In the genomic region with DNA sequence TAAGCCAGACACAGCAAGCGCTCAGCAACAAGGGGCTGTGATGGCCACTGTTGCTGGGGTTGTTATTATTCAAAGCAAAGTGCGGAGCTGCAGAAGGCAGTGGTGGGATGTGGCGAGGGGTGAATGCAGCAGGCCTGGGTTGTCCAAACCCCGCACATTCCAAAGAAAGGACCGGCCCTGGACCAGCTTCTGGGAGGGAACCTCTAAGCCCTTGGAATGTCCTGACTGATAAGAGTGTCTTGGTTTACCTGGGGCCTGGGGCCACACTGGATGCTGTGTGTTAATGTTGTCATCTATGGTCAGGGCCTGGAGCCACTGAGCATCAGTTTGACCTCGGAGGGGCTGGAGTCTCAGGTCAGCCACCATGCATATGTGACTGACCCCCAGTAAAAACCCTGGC, we compare ENCODE assay signal across 30 cellular contexts. TPM values are rescaled to one million over a fixed set of nuclear protein-coding genes. Genes with fewer than 3 reads are reported as not detected.
DNase-seq lines count a peak whose midpoint lies in the region; ATAC-seq, FAIRE-seq and TF ChIP-seq lines count a peak whose summit lies in the region.
"Had no signal": no experiment of that assay in that cellular context is flagged by ENCODE, and none has a peak within 500 bp of the region (broad histone marks: within the 10 kb centered on the region; RNA-seq: fewer than 3 reads in every experiment).

No MANE protein-coding gene starts in this region.

- no peak overlapping the region for H2BK5ac ChIP-seq in mesendoderm (ENCODE audit: low read length)

- H3K4me3 ChIP-seq in HepG2 (replicated peaks in 1 of 3; ENCODE audit: insufficient read depth in 1 of 3, low read depth in 2 of 3, low read length in 3 of 3) (no peak overlapping the region), right lobe of liver (no peak overlapping the region), mesendoderm (ENCODE audit: low read length) (no peak overlapping the region)
- H3K4me3 ChIP-seq: GM12878, GM23248, HAP-1, SK-N-MC had no signal

- H4K20me1 ChIP-seq in HepG2 (ENCODE audit: insufficient read depth, low read length), result no peaks in the 10 kb centered on the region

- H3K4me1 ChIP-seq in HepG2 (ENCODE audit: insufficient read depth, low read length), result peaks cover 39% of the 10 kb centered on the region
- H3K4me1 ChIP-seq in right lobe of liver, result no peaks in the 10 kb centered on the region
- no peaks in the 10 kb centered on the region for H3K4me1 ChIP-seq in mesendoderm (ENCODE audit: control insufficient read depth, low read depth, low read length)
- H3K4me1 ChIP-seq: BE2C, HAP-1 had no signal

- no peak overlapping the region for H4K5ac ChIP-seq in mesendoderm (ENCODE audit: low read length)

- in situ Hi-C loops in HepG2 (cut with HindIII; ENCODE audit: extremely low pct_ligation_motif_present, low pct_unique_long_range_greater_than_20kb), result no loop called here

- POLR2A ChIA-PET in HepG2 (lab: Yijun Ruan, JAX), result interaction anchor here (0.9 to 3.6 kb wide), 4 partner anchors 8 to 35 kb away, joined by 3 to 107 read pairs (median 14); partner anchors contain the start of genes KDELR1, SYNGR4 and TMEM143

- ATAC-seq in HepG2, result no peak
- no peak for ATAC-seq in right lobe of liver
- no peak for ATAC-seq in HG02571 (IDR thresholded peaks at IDR 0.05; ENCODE audit: unreplicated experiment)
- ATAC-seq: GM12878, PC-3 had no signal

- TF ChIP-seq POLR2A in HepG2 (IDR thresholded peaks at IDR 0.05; ENCODE audit: insufficient read depth in 1 of 2, low read depth in 2 of 2, low read length in 2 of 2) (no peak), right lobe of liver (IDR thresholded peaks at IDR 0.05) (no peak)

- no peak for TF ChIP-seq EP300 in HepG2 (IDR thresholded peaks at IDR 0.05; ENCODE audit: low read depth in 2 of 2, low read length in 2 of 2)
- no peak for TF ChIP-seq EP300 in HepG2 (CRISPR knock-in tag; IDR thresholded peaks at IDR 0.05; ENCODE audit: borderline replicate concordance)

- no peak overlapping the region for H3K56ac ChIP-seq in mesendoderm (ENCODE audit: low read length)

- H3K9ac ChIP-seq in HepG2 (ENCODE audit: insufficient read depth, low read depth, low read length) (peak overlapping the region; percentile 63), mesendoderm (ENCODE audit: low read length) (no peak overlapping the region)
- H3K9ac ChIP-seq: GM23248 had no signal

- no peak overlapping the region for H3K4ac ChIP-seq in mesendoderm (ENCODE audit: low read depth, low read length)

- TF ChIP-seq CTCF in HepG2 (CRISPR knock-in tag; IDR thresholded peaks at IDR 0.05) (no peak), right lobe of liver (IDR thresholded peaks at IDR 0.05) (no peak), type B pancreatic cell (conservative IDR thresholded peaks at IDR 0.05) (no peak)

- no peaks in the 10 kb centered on the region for H3K9me3 Mint-ChIP-seq in type B pancreatic cell
- H3K9me3 Mint-ChIP-seq: CD4-positive, alpha-beta T cell; IgD-negative memory B cell had no signal

- no peaks in the 10 kb centered on the region for H3K36me3 Mint-ChIP-seq in type B pancreatic cell

- H2BK15ac ChIP-seq in mesendoderm (replicated peaks; ENCODE audit: low read depth), result no peak overlapping the region

- H2AFZ ChIP-seq in HepG2 (ENCODE audit: low read length), result no peak overlapping the region
- H2AFZ ChIP-seq: GM23248 had no signal

- 91% methylated on average over 5 of the region's 6 CpGs for WGBS in HepG2 (ENCODE audit: low lambda C conversion rate)
- 92% methylated on average over 2 of the region's 6 CpGs for WGBS in right lobe of liver (ENCODE audit: insufficient coverage, low coverage, low lambda C conversion rate, missing lambda C conversion rate)
- no CpG with 5 or more reads among the region's 6 CpGs for WGBS in mesendoderm (ENCODE audit: extremely low coverage, insufficient coverage, low lambda C conversion rate)

- no peak overlapping the region for H2BK120ac ChIP-seq in mesendoderm (ENCODE audit: low read depth, low read length)

- H3K79me2 ChIP-seq in HepG2 (ENCODE audit: insufficient read depth, low read length), result no peaks in the 10 kb centered on the region
- no peaks in the 10 kb centered on the region for H3K79me2 ChIP-seq in mesendoderm (ENCODE audit: control insufficient read depth, insufficient read depth, low read length)

- H3K27ac ChIP-seq in HepG2 (ENCODE audit: extremely low read length, insufficient read depth, low read length), result peak overlapping the region; percentile 92
- H3K27ac ChIP-seq in right lobe of liver, result no peak overlapping the region
- H3K27ac ChIP-seq in mesendoderm (ENCODE audit: low read depth, low read length), result no peak overlapping the region
- H3K27ac ChIP-seq: GM23248, RWPE1, SK-N-MC had no signal

- H3K27ac Mint-ChIP-seq in type B pancreatic cell, result peak overlapping the region; percentile 46
- H3K27ac Mint-ChIP-seq: CD4-positive, alpha-beta T cell; IgD-negative memory B cell had no signal

- H3K4me2 ChIP-seq in HepG2 (ENCODE audit: low read depth, low read length) (peak overlapping the region; percentile 13; the same call in 1 of the 2 replicates), mesendoderm (ENCODE audit: low read length) (no peak overlapping the region)

- no peak overlapping the region for H3K23ac ChIP-seq in mesendoderm (ENCODE audit: low read length)

- BruUV-seq in HepG2 (replicated peaks; lab: Mats Ljungman, UMichigan), result no TSS peak

- H3K79me1 ChIP-seq in mesendoderm (ENCODE audit: low read length), result no peaks in the 10 kb centered on the region

- no peak for FAIRE-seq in HepG2 (lab: Jason Lieb, UNC)
- FAIRE-seq: GM12878 had no signal

- no peak for TF ChIP-seq RAD21 in HepG2 (CRISPR knock-in tag; IDR thresholded peaks at IDR 0.05)

- H3K4me1 Mint-ChIP-seq in type B pancreatic cell (ENCODE audit: unreplicated experiment), result peaks cover 9% of the 10 kb centered on the region

- H3K27me3 ChIP-seq in HepG2 (ENCODE audit: control insufficient read depth in 1 of 2, insufficient read depth in 2 of 2, low read length in 2 of 2) (no peaks in the 10 kb centered on the region), right lobe of liver (no peaks in the 10 kb centered on the region), mesendoderm (ENCODE audit: insufficient read depth, low read length, poor library complexity) (no peaks in the 10 kb centered on the region)
- H3K27me3 ChIP-seq: BE2C had no signal

- H3K36me3 ChIP-seq in HepG2 (replicated peaks in 1 of 2; ENCODE audit: control insufficient read depth in 1 of 2, insufficient read depth in 2 of 2, low read length in 2 of 2), result no peaks in the 10 kb centered on the region; a peak in 1 of 5 replicates
- H3K36me3 ChIP-seq in right lobe of liver, result no peaks in the 10 kb centered on the region
- no peaks in the 10 kb centered on the region for H3K36me3 ChIP-seq in mesendoderm (ENCODE audit: control insufficient read depth, insufficient read depth, low read length)
- H3K36me3 ChIP-seq: BE2C, HAP-1 had no signal

- no peak overlapping the region for H4K8ac ChIP-seq in mesendoderm (ENCODE audit: low read depth, low read length)

- H3K18ac ChIP-seq in mesendoderm (ENCODE audit: low read length), result no peak overlapping the region

- CTCF ChIA-PET in HepG2 (lab: Yijun Ruan, JAX; ENCODE audit: low intra/inter-chr PET ratio, low total read pairs), result no interaction called here

- no peaks in the 10 kb centered on the region for H3K27me3 Mint-ChIP-seq in type B pancreatic cell
- H3K27me3 Mint-ChIP-seq: CD4-positive, alpha-beta T cell; IgD-negative memory B cell had no signal

- H2AK5ac ChIP-seq in mesendoderm (ENCODE audit: low read length), result no peak overlapping the region

- H3K9me3 ChIP-seq in HepG2 (ENCODE audit: low read length) (no peaks in the 10 kb centered on the region), right lobe of liver (no peaks in the 10 kb centered on the region)
- H3K9me3 ChIP-seq: BE2C, HAP-1 had no signal

- DNase-seq in HepG2 (ENCODE audit: low spot score) (no peak), right lobe of liver (no peak), amniotic epithelial cell (ENCODE audit: low read depth) (peak; percentile 33), mesendoderm (peak; percentile 51), type B pancreatic cell (ENCODE audit: extremely low spot score, unreplicated experiment) (no peak), NK-92 (lab: John Stamatoyannopoulos, UW; ENCODE audit: unreplicated experiment) (no peak)
- no peak for DNase-seq in activated CD4-positive, alpha-beta T cell treated with anti-CD3 and anti-CD28 coated beads, Interleukin-2, amount 50 U/mL, for 48 hours
- DNase-seq: 8988T; BE2C; CD4-positive, alpha-beta T cell; COR-L47; DMS 273 treated with DMSO at 0.1 percent for 48 hours; DMS79 treated with DMSO at 0.1 percent for 48 hours; GM23248; Karpas-422; MV-4-11; NCI-H1694; NCI-H2081 treated with DMSO at 0.1 percent for 48 hours; NCI-H2171 treated with DMSO at 0.1 percent for 48 hours; NCI-H446; NCI-H526; PC-3; SHP77 treated with DMSO at 0.1 percent for 48 hours had no signal

- H3K4me3 Mint-ChIP-seq in type B pancreatic cell, result no peak overlapping the region
- H3K4me3 Mint-ChIP-seq: CD4-positive, alpha-beta T cell had no signal

- intact Hi-C loops in HepG2 (cut with micrococcal nuclease; ENCODE audit: unreplicated experiment) (loop anchor here (10.0 kb wide), 1 partner anchor 89 kb away; the partner anchor contains the start of gene GRWD1), right lobe of liver (cut with DNase I) (no loop called here)

RNA-seq across cellular contexts. Expression of gene TMEM143, which starts 8.2 kb away (rescaled TPM):
- 4.7 and 7.7 TPM in 2 replicates for total RNA-seq in HepG2 (2016; rRNA removed; fragmentation: Illumina TruSeq; extraction: Trizol)
- total RNA-seq in HepG2 (2016; cell fraction: cytosol; rRNA removed; fragmentation: Illumina TruSeq; extraction: Trizol; ENCODE audit: low read depth), result 6.3 and 6.6 TPM in 2 replicates
- 5.2 and 7.2 TPM in 2 replicates for total RNA-seq in HepG2 (2016; cell fraction: insoluble cytoplasmic fraction; rRNA removed; fragmentation: Illumina TruSeq; extraction: Trizol)
- total RNA-seq in HepG2 (2016; cell fraction: membrane; rRNA removed; fragmentation: Illumina TruSeq; extraction: Trizol), result 8.4 and 8.9 TPM in 2 replicates
- 12.3 and 12.5 TPM in 2 replicates for total RNA-seq in HepG2 (2016; cell fraction: nucleus; rRNA removed; fragmentation: Illumina TruSeq; extraction: Trizol)
- polyA plus RNA-seq in HepG2 (2011; rRNA removed), result 10.8 and 11.3 TPM in 2 replicates
- 4.8 and 6.8 TPM in 2 replicates for polyA plus RNA-seq in HepG2 (2011; cell fraction: cytosol; rRNA removed)
- 44.7 and 61.9 TPM in 2 replicates for polyA plus RNA-seq in HepG2 (2011; cell fraction: nucleus; rRNA removed)
- polyA plus RNA-seq in HepG2 (2012), result 6.3 and 8.2 TPM in 2 replicates
- 5.4 and 9.0 TPM in 2 replicates for polyA plus RNA-seq in HepG2 (2016; cell fraction: cytosol; fragmentation: Illumina TruSeq; extraction: Trizol; ENCODE audit: low read depth)
- 7.0 and 9.4 TPM in 2 replicates for polyA plus RNA-seq in HepG2 (2016; cell fraction: insoluble cytoplasmic fraction; fragmentation: Illumina TruSeq; extraction: Trizol; ENCODE audit: low read depth)
- polyA plus RNA-seq in HepG2 (2016; cell fraction: membrane; fragmentation: Illumina TruSeq; extraction: Trizol; ENCODE audit: low read depth), result 8.9 and 11.6 TPM in 2 replicates
- 30.1 and 34.3 TPM in 2 replicates for polyA plus RNA-seq in HepG2 (2016; cell fraction: nucleus; fragmentation: Illumina TruSeq; extraction: Trizol; ENCODE audit: insufficient read depth, low read depth)
- 13.7 and 18.8 TPM in 2 replicates for polyA minus RNA-seq in HepG2 (2011; rRNA and poly(A)+ RNA removed; ENCODE audit: low replicate concordance)
- 10.2 and 11.4 TPM in 2 replicates for polyA minus RNA-seq in HepG2 (2011; cell fraction: cytosol; rRNA and poly(A)+ RNA removed)
- 10.4 and 12.7 TPM in 2 replicates for polyA minus RNA-seq in HepG2 (2011; cell fraction: nucleus; rRNA and poly(A)+ RNA removed)
- 10 to 100 TPM in 3 of 6 experiments, 1 to 10 TPM in 3; 6.5 to 15.1 (median 9.8) TPM for total RNA-seq in right lobe of liver
- 4.8 TPM for polyA plus RNA-seq in mesendoderm (2013, experiment 1 of 2)
- polyA plus RNA-seq in mesendoderm (2013, experiment 2 of 2), result 4.9 TPM
- total RNA-seq in type B pancreatic cell (ENCODE audit: low replicate concordance), result 8.6 and 12.8 TPM in 2 replicates

RNA-seq across cellular contexts. Expression of gene SYNGR4, which starts 8.6 kb away (rescaled TPM):
- total RNA-seq in HepG2 (2016; rRNA removed; fragmentation: Illumina TruSeq; extraction: Trizol) (not detected in 2 replicates), right lobe of liver (under 1 TPM in 1 of 6 experiments, not detected in 5; 0.80 TPM), type B pancreatic cell (ENCODE audit: low replicate concordance) (not detected in 2 replicates)
- not detected in 2 replicates for total RNA-seq in HepG2 (2016; cell fraction: cytosol; rRNA removed; fragmentation: Illumina TruSeq; extraction: Trizol; ENCODE audit: low read depth)
- total RNA-seq in HepG2 (2016; cell fraction: insoluble cytoplasmic fraction; rRNA removed; fragmentation: Illumina TruSeq; extraction: Trizol), result not detected in 2 replicates
- total RNA-seq in HepG2 (2016; cell fraction: membrane; rRNA removed; fragmentation: Illumina TruSeq; extraction: Trizol), result not detected in 2 replicates
- not detected in 2 replicates for total RNA-seq in HepG2 (2016; cell fraction: nucleus; rRNA removed; fragmentation: Illumina TruSeq; extraction: Trizol)
- polyA plus RNA-seq in HepG2 (2011; rRNA removed), result not detected in 2 replicates
- not detected in 2 replicates for polyA plus RNA-seq in HepG2 (2011; cell fraction: cytosol; rRNA removed)
- not detected in 2 replicates for polyA plus RNA-seq in HepG2 (2011; cell fraction: nucleus; rRNA removed)
- not detected in 2 replicates for polyA plus RNA-seq in HepG2 (2012)
- not detected in 2 replicates for polyA plus RNA-seq in HepG2 (2016; cell fraction: cytosol; fragmentation: Illumina TruSeq; extraction: Trizol; ENCODE audit: low read depth)
- polyA plus RNA-seq in HepG2 (2016; cell fraction: insoluble cytoplasmic fraction; fragmentation: Illumina TruSeq; extraction: Trizol; ENCODE audit: low read depth), result not detected in 2 replicates
- not detected in 2 replicates for polyA plus RNA-seq in HepG2 (2016; cell fraction: membrane; fragmentation: Illumina TruSeq; extraction: Trizol; ENCODE audit: low read depth)
- polyA plus RNA-seq in HepG2 (2016; cell fraction: nucleus; fragmentation: Illumina TruSeq; extraction: Trizol; ENCODE audit: insufficient read depth, low read depth), result not detected in 2 replicates
- 1.4 TPM in 1 of 2 replicates, not detected in the other for polyA minus RNA-seq in HepG2 (2011; rRNA and poly(A)+ RNA removed; ENCODE audit: low replicate concordance)
- polyA minus RNA-seq in HepG2 (2011; cell fraction: cytosol; rRNA and poly(A)+ RNA removed), result not detected in 2 replicates
- polyA minus RNA-seq in HepG2 (2011; cell fraction: nucleus; rRNA and poly(A)+ RNA removed), result not detected in 2 replicates
- 0.13 TPM for polyA plus RNA-seq in mesendoderm (2013, experiment 1 of 2)
- 0.14 TPM for polyA plus RNA-seq in mesendoderm (2013, experiment 2 of 2)
- total RNA-seq: CD4-positive, alpha-beta T cell; GM23248; HT1080; PC-3 had no signal
- polyA plus RNA-seq: GM23248, IgD-negative memory B cell had no signal

RNA-seq across cellular contexts. Expression of gene EMP3, which starts 30.2 kb away (rescaled TPM):
- total RNA-seq in HepG2 (2016; rRNA removed; fragmentation: Illumina TruSeq; extraction: Trizol) (1.6 and 2.2 TPM in 2 replicates), right lobe of liver (10 to 100 TPM in 1 of 6 experiments, 1 to 10 TPM in 5; 2.8 to 14.2 (median 5.6) TPM), type B pancreatic cell (ENCODE audit: low replicate concordance) (3.8 and 47.8 TPM in 2 replicates)
- 2.2 and 3.4 TPM in 2 replicates for total RNA-seq in HepG2 (2016; cell fraction: cytosol; rRNA removed; fragmentation: Illumina TruSeq; extraction: Trizol; ENCODE audit: low read depth)
- 2.7 and 3.2 TPM in 2 replicates for total RNA-seq in HepG2 (2016; cell fraction: insoluble cytoplasmic fraction; rRNA removed; fragmentation: Illumina TruSeq; extraction: Trizol)
- total RNA-seq in HepG2 (2016; cell fraction: membrane; rRNA removed; fragmentation: Illumina TruSeq; extraction: Trizol), result 0.96 and 1.1 TPM in 2 replicates
- total RNA-seq in HepG2 (2016; cell fraction: nucleus; rRNA removed; fragmentation: Illumina TruSeq; extraction: Trizol), result 3.0 and 4.7 TPM in 2 replicates
- polyA plus RNA-seq in HepG2 (2011; rRNA removed), result 7.8 and 9.4 TPM in 2 replicates
- polyA plus RNA-seq in HepG2 (2011; cell fraction: cytosol; rRNA removed), result 10.0 and 10.8 TPM in 2 replicates
- 3.4 and 3.5 TPM in 2 replicates for polyA plus RNA-seq in HepG2 (2011; cell fraction: nucleus; rRNA removed)
- 4.8 and 7.1 TPM in 2 replicates for polyA plus RNA-seq in HepG2 (2012)
- 4.6 and 4.7 TPM in 2 replicates for polyA plus RNA-seq in HepG2 (2016; cell fraction: cytosol; fragmentation: Illumina TruSeq; extraction: Trizol; ENCODE audit: low read depth)
- 1.7 and 2.4 TPM in 2 replicates for polyA plus RNA-seq in HepG2 (2016; cell fraction: insoluble cytoplasmic fraction; fragmentation: Illumina TruSeq; extraction: Trizol; ENCODE audit: low read depth)
- 3.2 and 3.6 TPM in 2 replicates for polyA plus RNA-seq in HepG2 (2016; cell fraction: membrane; fragmentation: Illumina TruSeq; extraction: Trizol; ENCODE audit: low read depth)
- polyA plus RNA-seq in HepG2 (2016; cell fraction: nucleus; fragmentation: Illumina TruSeq; extraction: Trizol; ENCODE audit: insufficient read depth, low read depth), result 7.0 TPM in 2 replicates
- 11.4 and 319 TPM in 2 replicates for polyA minus RNA-seq in HepG2 (2011; rRNA and poly(A)+ RNA removed; ENCODE audit: low replicate concordance)
- 2.8 and 3.1 TPM in 2 replicates for polyA minus RNA-seq in HepG2 (2011; cell fraction: cytosol; rRNA and poly(A)+ RNA removed)
- polyA minus RNA-seq in HepG2 (2011; cell fraction: nucleus; rRNA and poly(A)+ RNA removed), result 2.0 and 4.0 TPM in 2 replicates
- 19.6 TPM for polyA plus RNA-seq in mesendoderm (2013, experiment 1 of 2)
- 22.3 TPM for polyA plus RNA-seq in mesendoderm (2013, experiment 2 of 2)

RNA-seq across cellular contexts. Expression of gene KDELR1, which starts 35.8 kb away (rescaled TPM):
- 70.8 and 134 TPM in 2 replicates for total RNA-seq in HepG2 (2016; rRNA removed; fragmentation: Illumina TruSeq; extraction: Trizol)
- 55.9 and 57.5 TPM in 2 replicates for total RNA-seq in HepG2 (2016; cell fraction: cytosol; rRNA removed; fragmentation: Illumina TruSeq; extraction: Trizol; ENCODE audit: low read depth)
- total RNA-seq in HepG2 (2016; cell fraction: insoluble cytoplasmic fraction; rRNA removed; fragmentation: Illumina TruSeq; extraction: Trizol), result 61.8 and 132 TPM in 2 replicates
- total RNA-seq in HepG2 (2016; cell fraction: membrane; rRNA removed; fragmentation: Illumina TruSeq; extraction: Trizol), result 111 and 112 TPM in 2 replicates
- total RNA-seq in HepG2 (2016; cell fraction: nucleus; rRNA removed; fragmentation: Illumina TruSeq; extraction: Trizol), result 125 and 150 TPM in 2 replicates
- 185 and 212 TPM in 2 replicates for polyA plus RNA-seq in HepG2 (2011; rRNA removed)
- polyA plus RNA-seq in HepG2 (2011; cell fraction: cytosol; rRNA removed), result 168 and 179 TPM in 2 replicates
- 94.7 and 95.7 TPM in 2 replicates for polyA plus RNA-seq in HepG2 (2011; cell fraction: nucleus; rRNA removed)
- polyA plus RNA-seq in HepG2 (2012), result 187 and 197 TPM in 2 replicates
- 130 and 136 TPM in 2 replicates for polyA plus RNA-seq in HepG2 (2016; cell fraction: cytosol; fragmentation: Illumina TruSeq; extraction: Trizol; ENCODE audit: low read depth)
- polyA plus RNA-seq in HepG2 (2016; cell fraction: insoluble cytoplasmic fraction; fragmentation: Illumina TruSeq; extraction: Trizol; ENCODE audit: low read depth), result 151 and 179 TPM in 2 replicates
- polyA plus RNA-seq in HepG2 (2016; cell fraction: membrane; fragmentation: Illumina TruSeq; extraction: Trizol; ENCODE audit: low read depth), result 209 and 221 TPM in 2 replicates
- polyA plus RNA-seq in HepG2 (2016; cell fraction: nucleus; fragmentation: Illumina TruSeq; extraction: Trizol; ENCODE audit: insufficient read depth, low read depth), result 421 and 451 TPM in 2 replicates
- 143 and 261 TPM in 2 replicates for polyA minus RNA-seq in HepG2 (2011; rRNA and poly(A)+ RNA removed; ENCODE audit: low replicate concordance)
- polyA minus RNA-seq in HepG2 (2011; cell fraction: cytosol; rRNA and poly(A)+ RNA removed), result 129 and 135 TPM in 2 replicates
- 29.5 and 36.8 TPM in 2 replicates for polyA minus RNA-seq in HepG2 (2011; cell fraction: nucleus; rRNA and poly(A)+ RNA removed)
- total RNA-seq in right lobe of liver, result 10 to 100 TPM; 69.1 to 83.1 (median 77.1) TPM
- 243 TPM for polyA plus RNA-seq in mesendoderm (2013, experiment 1 of 2)
- 238 TPM for polyA plus RNA-seq in mesendoderm (2013, experiment 2 of 2)
- 227 and 245 TPM in 2 replicates for total RNA-seq in type B pancreatic cell (ENCODE audit: low replicate concordance)

RNA-seq across cellular contexts. Expression of gene GRIN2D, which starts 37.9 kb away (rescaled TPM):
- total RNA-seq in HepG2 (2016; rRNA removed; fragmentation: Illumina TruSeq; extraction: Trizol) (0.02 TPM in 1 of 2 replicates, not detected in the other), right lobe of liver (under 1 TPM; 0.09 to 0.29 (median 0.22) TPM), type B pancreatic cell (ENCODE audit: low replicate concordance) (0.45 and 0.58 TPM in 2 replicates)
- under 0.01 TPM in 1 of 2 replicates, not detected in the other for total RNA-seq in HepG2 (2016; cell fraction: cytosol; rRNA removed; fragmentation: Illumina TruSeq; extraction: Trizol; ENCODE audit: low read depth)
- 0.04 TPM in 1 of 2 replicates, not detected in the other for total RNA-seq in HepG2 (2016; cell fraction: insoluble cytoplasmic fraction; rRNA removed; fragmentation: Illumina TruSeq; extraction: Trizol)
- total RNA-seq in HepG2 (2016; cell fraction: membrane; rRNA removed; fragmentation: Illumina TruSeq; extraction: Trizol), result 0.03 and 0.06 TPM in 2 replicates
- total RNA-seq in HepG2 (2016; cell fraction: nucleus; rRNA removed; fragmentation: Illumina TruSeq; extraction: Trizol), result 0.09 and 0.22 TPM in 2 replicates
- polyA plus RNA-seq in HepG2 (2011; rRNA removed), result 0.08 and 0.13 TPM in 2 replicates
- polyA plus RNA-seq in HepG2 (2011; cell fraction: cytosol; rRNA removed), result 0.05 and 0.06 TPM in 2 replicates
- 0.43 and 0.61 TPM in 2 replicates for polyA plus RNA-seq in HepG2 (2011; cell fraction: nucleus; rRNA removed)
- 0.29 and 0.34 TPM in 2 replicates for polyA plus RNA-seq in HepG2 (2012)
- 0.03 TPM in 2 replicates for polyA plus RNA-seq in HepG2 (2016; cell fraction: cytosol; fragmentation: Illumina TruSeq; extraction: Trizol; ENCODE audit: low read depth)
- polyA plus RNA-seq in HepG2 (2016; cell fraction: insoluble cytoplasmic fraction; fragmentation: Illumina TruSeq; extraction: Trizol; ENCODE audit: low read depth), result 0.05 and 0.13 TPM in 2 replicates
- 0.07 TPM in 1 of 2 replicates, not detected in the other for polyA plus RNA-seq in HepG2 (2016; cell fraction: membrane; fragmentation: Illumina TruSeq; extraction: Trizol; ENCODE audit: low read depth)
- 0.31 TPM in 2 replicates for polyA plus RNA-seq in HepG2 (2016; cell fraction: nucleus; fragmentation: Illumina TruSeq; extraction: Trizol; ENCODE audit: insufficient read depth, low read depth)
- 0.40 and 0.44 TPM in 2 replicates for polyA minus RNA-seq in HepG2 (2011; rRNA and poly(A)+ RNA removed; ENCODE audit: low replicate concordance)
- polyA minus RNA-seq in HepG2 (2011; cell fraction: cytosol; rRNA and poly(A)+ RNA removed), result 0.10 and 0.26 TPM in 2 replicates
- polyA minus RNA-seq in HepG2 (2011; cell fraction: nucleus; rRNA and poly(A)+ RNA removed), result 0.12 and 0.13 TPM in 2 replicates
- polyA plus RNA-seq in mesendoderm (2013, experiment 1 of 2), result 2.2 TPM
- polyA plus RNA-seq in mesendoderm (2013, experiment 2 of 2), result 2.1 TPM
- polyA plus RNA-seq: IgD-negative memory B cell had no signal

Comparison
In these comparisons a context has a peak if more than half of its experiments do, and no peak if none do; other contexts are left out.
1. DNase-seq: peak in amniotic epithelial cell (single experiment) and mesendoderm (single experiment); none in HepG2 (single experiment), right lobe of liver (0 of 3), type B pancreatic cell (single experiment), NK-92 (single experiment) and activated CD4-positive, alpha-beta T cell treated with anti-CD3 and anti-CD28 coated beads, Interleukin-2, amount 50 U/mL, for 48 hours (0 of 2).